In genomic region chr14:92793709-92794546, GRCh38 we compare ENCODE assay signal across 2 cellular contexts.
A peak's percentile ranks its signal among the peaks of the same experiment; 100 is the strongest.
TF ChIP-seq lines count a peak whose summit lies in the region.

Gene GOLGA5 (plus strand): TSS chr14:92794305. CDS start chr14:92797438, 3,133 bp downstream.

TF ChIP-seq in IMR-90, 13 proteins besides CTCF, POLR2A, EP300 and RAD21:
- TF ChIP-seq USF2 (IDR thresholded peaks at IDR 0.05; ENCODE audit: low read depth, low read length) (peak; percentile 94), MAZ (IDR thresholded peaks at IDR 0.05; ENCODE audit: borderline replicate concordance, low read depth, low read length) (peak; percentile 91), CEBPB (IDR thresholded peaks at IDR 0.05; ENCODE audit: low read depth, low read length) (peak; percentile 95), SMC3 (IDR thresholded peaks at IDR 0.05; ENCODE audit: low read depth, low read length) (no peak), BHLHE40 (IDR thresholded peaks at IDR 0.05; ENCODE audit: low read depth, low read length) (peak; percentile 41; the same call in 1 of the 2 replicates), NFE2L2 (IDR thresholded peaks at IDR 0.05; ENCODE audit: low read depth, low read length) (peak; percentile 12; the same call in 1 of the 2 replicates), ELK1 (IDR thresholded peaks at IDR 0.05; ENCODE audit: borderline replicate concordance, low read depth, low read length) (no peak), CHD1 (IDR thresholded peaks at IDR 0.05; ENCODE audit: low read depth, low read length) (peak; percentile 92; the same call in 1 of the 2 replicates), MAFK (IDR thresholded peaks at IDR 0.05; ENCODE audit: low read depth, low read length) (no peak), MXI1 (IDR thresholded peaks at IDR 0.05; ENCODE audit: borderline replicate concordance, low read depth, low read length) (peak; percentile 86; the same call in 1 of the 2 replicates), FOS (IDR thresholded peaks at IDR 0.05; ENCODE audit: low read depth, low read length) (0 out of 2 replicates have a peak, but pooled peaks have one; percentile 13), RCOR1 (IDR thresholded peaks at IDR 0.05; ENCODE audit: insufficient replicate concordance, low read length) (no peak), RFX5 (IDR thresholded peaks at IDR 0.05; ENCODE audit: low read depth, low read length) (no peak)

TF ChIP-seq in endothelial cell of umbilical vein, 7 proteins besides CTCF, POLR2A, EP300 and RAD21 (continued from another document):
- TF ChIP-seq MAX (IDR thresholded peaks at IDR 0.05; ENCODE audit: insufficient read depth, insufficient read length) (peak; percentile 93), JUN (IDR thresholded peaks at IDR 0.05; ENCODE audit: borderline replicate concordance, insufficient read depth, insufficient read length, low read depth) (no peak)
